1 cellular context compared by ENCODE assay signal in the genomic region with DNA sequence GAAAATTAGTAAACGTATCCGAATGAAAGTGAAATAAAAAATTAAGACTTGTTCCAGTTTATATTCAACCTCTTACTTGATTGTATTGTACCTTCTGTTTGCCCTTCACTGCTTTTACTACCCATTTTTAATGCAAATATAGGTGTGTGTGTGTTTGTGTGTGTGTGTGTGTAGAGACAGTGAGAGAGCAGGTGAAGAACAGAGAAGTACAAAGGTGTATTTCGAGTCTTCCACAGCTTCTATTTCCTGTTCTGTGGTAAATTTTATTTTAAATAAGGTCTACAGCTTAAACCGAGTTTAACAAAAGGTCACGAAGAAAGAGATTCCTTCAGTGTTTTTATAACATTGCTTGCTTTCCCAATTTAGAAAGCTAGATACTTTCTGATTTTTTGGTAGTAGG.
TF ChIP-seq lines count a peak whose summit lies in the region.

No MANE protein-coding gene starts in this region.

TF ChIP-seq in IMR-90, 13 proteins besides CTCF, POLR2A, EP300 and RAD21 (continued from another document):
- TF ChIP-seq CEBPB (IDR thresholded peaks at IDR 0.05; ENCODE audit: low read depth, low read length) = no peak
TF ChIP-seq in IMR-90: peak in this region for 0.
